ENCODE assay signal across 22 cellular contexts in the genomic region with DNA sequence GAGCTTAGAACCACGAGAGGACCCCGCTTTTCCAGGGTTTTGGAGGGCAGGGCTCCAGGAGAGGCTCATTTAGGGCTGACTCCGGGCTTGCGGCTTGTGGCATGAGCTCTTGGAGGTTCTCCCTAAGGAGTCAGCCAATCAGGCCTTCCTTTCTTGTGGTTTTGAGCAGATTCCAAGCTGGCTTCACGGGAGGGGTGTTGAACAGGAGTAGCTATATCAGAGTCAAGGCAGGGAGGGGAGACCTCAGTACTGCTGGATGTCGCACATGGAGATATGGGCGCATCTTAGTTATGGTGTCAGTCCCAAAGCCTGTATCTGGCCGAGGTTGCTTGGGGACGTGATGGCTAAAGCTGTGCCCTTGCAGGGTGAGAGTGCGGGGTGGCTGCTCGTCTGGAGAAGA.
DNase-seq lines count a peak whose midpoint lies in the region; ATAC-seq, FAIRE-seq and TF ChIP-seq lines count a peak whose summit lies in the region.
"Had no signal": no experiment of that assay in that cellular context is flagged by ENCODE, and none has a peak within 500 bp of the region (broad histone marks: within the 10 kb centered on the region; RNA-seq: fewer than 3 reads in every experiment).

No MANE protein-coding gene starts in this region.

- H3K27ac Mint-ChIP-seq in astrocyte (ENCODE audit: unreplicated experiment) (peak overlapping the region; percentile 63), chondrocyte (ENCODE audit: unreplicated experiment) (no peak overlapping the region)
- H3K27ac Mint-ChIP-seq: GM23338 had no signal

- ATAC-seq in Right ventricle myocardium superior (ENCODE audit: poor library complexity) = no peak
- ATAC-seq in omental fat pad (ENCODE audit: low FRiP score) = no peak
- ATAC-seq: GM12878, GM23338 had no signal

- H3K14ac ChIP-seq in trophoblast cell (ENCODE audit: low read length) = no peak overlapping the region

- H2BK5ac ChIP-seq in trophoblast cell (ENCODE audit: low read depth, low read length, poor library complexity) = no peak overlapping the region

- H3K4me3 ChIP-seq in astrocyte (ENCODE audit: insufficient read depth, low read depth, low read length) = no peak overlapping the region
- H3K4me3 ChIP-seq in trophoblast cell (ENCODE audit: low read depth, low read length) = no peak overlapping the region
- H3K4me3 ChIP-seq: GM12878, GM23338, HAP-1, SJSA1 had no signal

- no peak overlapping the region for H3K23ac ChIP-seq in trophoblast cell (ENCODE audit: low read length)

- H2BK12ac ChIP-seq in trophoblast cell (ENCODE audit: low read length) = no peak overlapping the region

- H3K27ac ChIP-seq in astrocyte (ENCODE audit: low read depth, low read length) (no peak overlapping the region), trophoblast cell (ENCODE audit: low read depth, low read length) (no peak overlapping the region)
- H3K27ac ChIP-seq: KMS-11, SJSA1 had no signal

- H3K4ac ChIP-seq in trophoblast cell (ENCODE audit: low read depth, low read length) = peak overlapping the region; percentile 50

- WGBS in trophoblast cell (ENCODE audit: extremely low coverage, insufficient coverage, insufficient read length) = no CpG with 5 or more reads among the region's 11 CpGs

- no peak overlapping the region for H3K18ac ChIP-seq in trophoblast cell (ENCODE audit: low read length)

- H3K27me3 Mint-ChIP-seq in astrocyte (ENCODE audit: low read depth, unreplicated experiment) = no peaks in the 10 kb centered on the region
- no peaks in the 10 kb centered on the region for H3K27me3 Mint-ChIP-seq in chondrocyte (ENCODE audit: low read depth)

- H3K9me3 ChIP-seq in astrocyte (ENCODE audit: insufficient read depth, low read depth, low read length) = no peaks in the 10 kb centered on the region
- peaks cover 2% of the 10 kb centered on the region for H3K9me3 ChIP-seq in trophoblast cell (ENCODE audit: insufficient read depth, low read depth, low read length)
- H3K9me3 ChIP-seq: HAP-1, SJSA1 had no signal

- H4K20me1 ChIP-seq in astrocyte (ENCODE audit: insufficient read depth, low read length) = peaks cover 71% of the 10 kb centered on the region

- H3K4me2 ChIP-seq in astrocyte (ENCODE audit: low read length) (no peak overlapping the region), trophoblast cell (ENCODE audit: low read length) (no peak overlapping the region)
- H3K4me2 ChIP-seq: GM23338, KMS-11 had no signal

- no peaks in the 10 kb centered on the region for H3K79me1 ChIP-seq in trophoblast cell (ENCODE audit: low read length)

- H3K36me3 Mint-ChIP-seq in astrocyte (ENCODE audit: low read depth, unreplicated experiment) (peaks cover 2% of the 10 kb centered on the region), chondrocyte (ENCODE audit: low read depth) (peaks cover 1% of the 10 kb centered on the region)

- H2BK120ac ChIP-seq in trophoblast cell (ENCODE audit: insufficient read depth, low read length, poor library complexity) = no peak overlapping the region

- H3K27me3 ChIP-seq in astrocyte (ENCODE audit: insufficient read depth, low read length) = no peaks in the 10 kb centered on the region
- no peaks in the 10 kb centered on the region for H3K27me3 ChIP-seq in trophoblast cell (ENCODE audit: insufficient read depth, low read length)
- H3K27me3 ChIP-seq: SJSA1 had no signal

- FAIRE-seq in astrocyte (lab: Jason Lieb, UNC) = no peak
- FAIRE-seq: A204.1, GM12878, HTR-8/SVneo had no signal

- H3K79me2 ChIP-seq in astrocyte (ENCODE audit: insufficient read depth, low read length) (no peaks in the 10 kb centered on the region), trophoblast cell (ENCODE audit: control insufficient read depth, insufficient read depth, low read length, poor library complexity) (no peaks in the 10 kb centered on the region)

- no peak overlapping the region for H2AK5ac ChIP-seq in trophoblast cell (ENCODE audit: low read length)

- TF ChIP-seq CTCF in astrocyte (IDR thresholded peaks at IDR 0.05; ENCODE audit: insufficient read depth, low read depth, low read length) (no peak), chondrocyte (IDR thresholded peaks at IDR 0.05) (no peak), omental fat pad (IDR thresholded peaks at IDR 0.05) (no peak)

- no peaks in the 10 kb centered on the region for H3K4me1 ChIP-seq in astrocyte (ENCODE audit: insufficient read depth, low read length)
- H3K4me1 ChIP-seq in trophoblast cell (ENCODE audit: control insufficient read depth in 1 of 2, insufficient read depth in 2 of 2, low read length in 2 of 2) = no peaks in the 10 kb centered on the region
- H3K4me1 ChIP-seq: HAP-1 had no signal

- H4K91ac ChIP-seq in trophoblast cell (ENCODE audit: low read depth, low read length) = no peak overlapping the region

- H4K12ac ChIP-seq in trophoblast cell (ENCODE audit: low read depth, low read length) = no peak overlapping the region

- H3K36me3 ChIP-seq in astrocyte (ENCODE audit: insufficient read depth, low read length) (no peaks in the 10 kb centered on the region), trophoblast cell (ENCODE audit: control insufficient read depth in 1 of 2, insufficient read depth in 2 of 2, low read length in 2 of 2) (no peaks in the 10 kb centered on the region)
- H3K36me3 ChIP-seq: HAP-1, SJSA1 had no signal

- no peak overlapping the region for H4K8ac ChIP-seq in trophoblast cell (ENCODE audit: low read depth, low read length)

- DNase-seq in Right ventricle myocardium superior (peak; percentile 18), cardiac septum (ENCODE audit: low spot score) (no peak), astrocyte (ENCODE audit: low read depth) (peak; percentile 69), trophoblast cell (no peak), chondrocyte (ENCODE audit: low spot score) (no peak), activated gamma-delta T cell (lab: John Stamatoyannopoulos, UW) (no peak), omental fat pad (ENCODE audit: low spot score) (no peak)
- DNase-seq: DMS79 treated with DMSO at 0.1 percent for 48 hours, NCI-H1417 treated with DMSO at 0.1 percent for 48 hours, NCI-H187, NCI-H2107, NCI-H2227 treated with DMSO at 0.1 percent for 48 hours, NCI-H510A treated with DMSO at 0.1 percent for 48 hours, NCI-H774, T-helper 1 cell had no signal

- H3K9ac ChIP-seq in astrocyte (ENCODE audit: low read length) (no peak overlapping the region), trophoblast cell (ENCODE audit: low read length) (no peak overlapping the region)
- H3K9ac ChIP-seq: KMS-11 had no signal

- H3K4me1 Mint-ChIP-seq in astrocyte (ENCODE audit: low read depth, unreplicated experiment) = peaks cover 10% of the 10 kb centered on the region
- peaks cover 20% of the 10 kb centered on the region for H3K4me1 Mint-ChIP-seq in chondrocyte (ENCODE audit: low read depth)

- H2AFZ ChIP-seq in astrocyte (ENCODE audit: low read depth, low read length) = no peak overlapping the region
- H2AFZ ChIP-seq in trophoblast cell (ENCODE audit: insufficient read depth, low read length, poor library complexity) = no peak overlapping the region
- H2AFZ ChIP-seq: GM23338 had no signal

- no peak overlapping the region for H3K4me3 Mint-ChIP-seq in astrocyte (ENCODE audit: unreplicated experiment)
- no peak overlapping the region for H3K4me3 Mint-ChIP-seq in chondrocyte (ENCODE audit: unreplicated experiment)
- H3K4me3 Mint-ChIP-seq: GM23338 had no signal

- intact Hi-C loops in Right ventricle myocardium superior (cut with DNase I) (no loop called here), cardiac septum (cut with DNase I) (loop anchor here (5.0 to 10.0 kb wide), 2 partner anchors 160 to 1048 kb away; no protein-coding TSS in a partner anchor)

- H3K9me3 Mint-ChIP-seq in astrocyte (ENCODE audit: unreplicated experiment) (peaks cover 2% of the 10 kb centered on the region), chondrocyte (ENCODE audit: low read depth) (peaks cover 4% of the 10 kb centered on the region)
- H3K9me3 Mint-ChIP-seq: GM23338 had no signal

Comparison
In these comparisons a context has a peak if more than half of its experiments do, and no peak if none do; other contexts are left out.
1. DNase-seq: peak in Right ventricle myocardium superior (single experiment) and astrocyte (single experiment); none in cardiac septum (single experiment), trophoblast cell (0 of 2), chondrocyte (single experiment), activated gamma-delta T cell (single experiment) and omental fat pad (single experiment).